Comparison of ENCODE assay signal across 10 cellular contexts in the genomic region with DNA sequence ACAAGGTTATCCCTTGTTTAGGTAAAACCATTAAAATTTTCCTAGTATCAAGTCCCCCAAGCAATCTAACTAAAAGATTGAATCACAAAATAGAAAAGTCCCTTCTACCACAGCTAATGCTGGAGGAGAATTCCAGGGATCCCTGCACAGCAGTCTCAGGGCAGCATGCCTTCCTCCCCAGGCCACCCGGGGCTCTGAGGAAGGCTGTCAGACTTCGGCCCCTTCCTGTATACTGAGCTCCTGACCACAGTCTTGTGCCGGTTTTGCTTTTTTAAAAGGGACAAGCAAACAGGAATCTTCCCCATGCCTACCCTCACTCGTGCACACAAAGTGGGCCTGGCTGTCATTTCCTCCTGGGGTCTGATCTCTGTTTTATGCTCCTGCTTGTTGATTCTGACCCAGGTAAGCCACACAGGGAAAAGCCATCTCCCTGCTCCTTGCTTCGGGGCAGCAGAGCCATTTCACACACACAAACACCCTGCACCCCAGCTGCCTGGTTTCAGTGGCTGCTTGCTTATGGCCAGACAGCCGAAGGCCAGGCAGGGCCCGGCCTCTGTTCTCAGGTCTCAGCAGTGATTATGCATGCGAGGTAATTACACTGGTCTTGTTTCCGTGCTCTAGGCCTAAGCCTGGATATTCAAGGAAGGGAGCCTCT.
DNase-seq lines count a peak whose midpoint lies in the region; ATAC-seq and TF ChIP-seq lines count a peak whose summit lies in the region.
"Had no signal": no experiment of that assay in that cellular context is flagged by ENCODE, and none has a peak within 500 bp of the region (broad histone marks: within the 10 kb centered on the region; RNA-seq: fewer than 3 reads in every experiment).

No MANE protein-coding gene starts in this region.

- H3K9me3 ChIP-seq in SK-N-SH = no peaks in the 10 kb centered on the region
- no peaks in the 10 kb centered on the region for H3K9me3 ChIP-seq in iPS-15b (ENCODE audit: control insufficient read depth, insufficient read depth, low read length)
- H3K9me3 ChIP-seq in Caco-2 = no peaks in the 10 kb centered on the region

- H3K4me3 Mint-ChIP-seq in GM23338 = no peak overlapping the region
- no peak overlapping the region for H3K4me3 Mint-ChIP-seq in Caco-2 (ENCODE audit: unreplicated experiment)
- H3K4me3 Mint-ChIP-seq: activated naive CD4-positive, alpha-beta T cell treated with anti-CD3 and anti-CD28 coated beads for 36 hours had no signal

- no TSS peak for BruUV-seq in Caco-2 (replicated peaks; lab: Mats Ljungman, UMichigan)

- H3K36me3 Mint-ChIP-seq in GM23338 (ENCODE audit: low read depth) = no peaks in the 10 kb centered on the region
- no peaks in the 10 kb centered on the region for H3K36me3 Mint-ChIP-seq in Caco-2 (ENCODE audit: insufficient read depth, unreplicated experiment)

- H3K4me1 ChIP-seq in GM23338 (ENCODE audit: insufficient read depth) (peaks cover 20% of the 10 kb centered on the region), SK-N-SH (ENCODE audit: control insufficient read depth in 1 of 2, insufficient read depth in 2 of 2, low read depth in 1 of 2, low read length in 1 of 2) (peaks cover 39 to 49% of the 10 kb centered on the region in 2 experiments), iPS-15b (ENCODE audit: control insufficient read depth, insufficient read depth, low read length) (peaks cover 16% of the 10 kb centered on the region), Caco-2 (no peaks in the 10 kb centered on the region)

- CTCF ChIA-PET in SK-N-SH (lab: Yijun Ruan, JAX) (interaction anchor here (0.8 to 2.0 kb wide), 4 partner anchors 8 to 245 kb away, joined by 3 to 6 read pairs (median 4); partner anchors contain the start of gene S1PR3), Caco-2 (lab: Charles Lee) (no interaction called here)

- H3K4me2 ChIP-seq in GM23338 = no peak overlapping the region
- H3K4me2 ChIP-seq in SK-N-SH = peak overlapping the region; percentile 31

- H3K27me3 Mint-ChIP-seq in GM23338 (ENCODE audit: insufficient read depth, low read depth, poor library complexity) (peaks cover 7% of the 10 kb centered on the region), Caco-2 (ENCODE audit: insufficient read depth, unreplicated experiment) (no peaks in the 10 kb centered on the region)

- WGBS in SK-N-SH (ENCODE audit: low lambda C conversion rate) = 90% methylated on average over 8 of the region's 9 CpGs

- H3K27ac ChIP-seq in GM23338 (ENCODE audit: low read depth) (no peak overlapping the region), SK-N-SH (ENCODE audit: low read depth in 2 of 2, low read length in 1 of 2) (peak overlapping the region; percentile 58 to 84; a peak in 3 of 4 replicates)

- H3F3A ChIP-seq in GM23338 (replicated peaks; ENCODE audit: low read depth) (no peaks in the 10 kb centered on the region), SK-N-SH (replicated peaks; ENCODE audit: insufficient read depth) (no peaks in the 10 kb centered on the region)

- TF ChIP-seq RAD21 in SK-N-SH (IDR thresholded peaks at IDR 0.05; ENCODE audit: low read length) = no peak

- H3K9me2 ChIP-seq in GM23338 (ENCODE audit: insufficient read depth) (0 out of 2 replicates have a peak, but pooled peaks cover 9% of the 10 kb centered on the region), SK-N-SH (no peaks in the 10 kb centered on the region)

- H3K4me3 ChIP-seq in GM23338 = no peak overlapping the region
- H3K4me3 ChIP-seq in SK-N-SH (ENCODE audit: low read depth in 2 of 2, low read length in 1 of 2) = no peak overlapping the region
- H3K4me3 ChIP-seq in iPS-15b (ENCODE audit: low read depth, low read length) = no peak overlapping the region
- no peak overlapping the region for H3K4me3 ChIP-seq in Caco-2 (ENCODE audit: low read depth, low read length)
- H3K4me3 ChIP-seq: dorsolateral prefrontal cortex had no signal

- TF ChIP-seq EP300 in SK-N-SH (IDR thresholded peaks at IDR 0.05; ENCODE audit: borderline replicate concordance in 1 of 2, low read depth in 1 of 2, low read length in 1 of 2) = no peak

- H2AFZ ChIP-seq in GM23338 (peak overlapping the region; percentile 86), SK-N-SH (ENCODE audit: low read depth) (peak overlapping the region; percentile 33; the same call in 1 of the 2 replicates)

- no peaks in the 10 kb centered on the region for H3K27me3 ChIP-seq in GM23338 (ENCODE audit: insufficient read depth)
- no peaks in the 10 kb centered on the region for H3K27me3 ChIP-seq in SK-N-SH (ENCODE audit: insufficient read depth)
- no peaks in the 10 kb centered on the region for H3K27me3 ChIP-seq in iPS-15b (ENCODE audit: control insufficient read depth, insufficient read depth, low read length)
- H3K27me3 ChIP-seq in Caco-2 (replicated peaks; ENCODE audit: control insufficient read depth, insufficient read depth, low read length) = no peaks in the 10 kb centered on the region

- intact Hi-C loops in Caco-2 (cut with micrococcal nuclease; ENCODE audit: unreplicated experiment) = no loop called here

- no peaks in the 10 kb centered on the region for H3K36me3 ChIP-seq in GM23338 (ENCODE audit: insufficient read depth)
- no peaks in the 10 kb centered on the region for H3K36me3 ChIP-seq in SK-N-SH (replicated peaks in 1 of 2; ENCODE audit: control insufficient read depth in 1 of 2, insufficient read depth in 2 of 2, low read length in 1 of 2)
- no peaks in the 10 kb centered on the region for H3K36me3 ChIP-seq in iPS-15b (ENCODE audit: control insufficient read depth, insufficient read depth, low read length)
- H3K36me3 ChIP-seq in Caco-2 (ENCODE audit: control insufficient read depth, insufficient read depth, low read length) = no peaks in the 10 kb centered on the region

- DNase-seq in GM23338 (ENCODE audit: low spot score) = peak; percentile 26
- DNase-seq in SK-N-SH = no peak
- DNase-seq in retina = peak; percentile 62
- no peak for DNase-seq in Caco-2
- no peak for DNase-seq in activated CD4-positive, alpha-beta T cell treated with anti-CD3 and anti-CD28 coated beads for 48 hours
- DNase-seq in epidermal melanocyte (ENCODE audit: insufficient read length, low spot score) = no peak
- no peak for DNase-seq in activated CD4-positive, alpha-beta T cell treated with anti-CD3 and anti-CD28 coated beads for 4 hours
- DNase-seq: activated naive CD4-positive, alpha-beta T cell treated with anti-CD3 and anti-CD28 coated beads for 36 hours; dorsolateral prefrontal cortex had no signal

- ATAC-seq in GM23338 = peak; percentile 83

- POLR2A ChIA-PET in SK-N-SH (lab: Yijun Ruan, JAX) = no interaction called here
- POLR2A ChIA-PET in Caco-2 (lab: Charles Lee) = no interaction called here

- H4K20me1 ChIP-seq in GM23338 (replicated peaks; ENCODE audit: insufficient read depth) = no peaks in the 10 kb centered on the region
- no peaks in the 10 kb centered on the region for H4K20me1 ChIP-seq in SK-N-SH (ENCODE audit: insufficient read depth)

- H3K9ac ChIP-seq in SK-N-SH = 0 out of 2 replicates have a peak overlapping the region, but pooled peaks have one; percentile 19
- peak overlapping the region; percentile 50 for H3K9ac ChIP-seq in iPS-15b (ENCODE audit: low read depth, low read length)

- H3K4me1 Mint-ChIP-seq in GM23338 (peaks cover 38% of the 10 kb centered on the region), Caco-2 (ENCODE audit: low read depth, unreplicated experiment) (no peaks in the 10 kb centered on the region)

- peaks cover 13% of the 10 kb centered on the region; the same call in 2 of the 3 replicates for H3K9me3 Mint-ChIP-seq in GM23338
- no peaks in the 10 kb centered on the region for H3K9me3 Mint-ChIP-seq in Caco-2 (ENCODE audit: unreplicated experiment)
- H3K9me3 Mint-ChIP-seq: activated naive CD4-positive, alpha-beta T cell treated with anti-CD3 and anti-CD28 coated beads for 36 hours had no signal

- H3K27ac Mint-ChIP-seq in GM23338 (peak overlapping the region; percentile 90), Caco-2 (ENCODE audit: unreplicated experiment) (no peak overlapping the region)
- H3K27ac Mint-ChIP-seq: activated naive CD4-positive, alpha-beta T cell treated with anti-CD3 and anti-CD28 coated beads for 36 hours had no signal

- H3K79me2 ChIP-seq in GM23338 (replicated peaks; ENCODE audit: insufficient read depth) (no peaks in the 10 kb centered on the region), SK-N-SH (ENCODE audit: insufficient read depth) (no peaks in the 10 kb centered on the region)

- TF ChIP-seq CTCF in GM23338 (conservative IDR thresholded peaks at IDR 0.05; ENCODE audit: low read depth in 2 of 2) = no peak
- no peak for TF ChIP-seq CTCF in SK-N-SH (IDR thresholded peaks at IDR 0.05)
- TF ChIP-seq CTCF in Caco-2 (IDR thresholded peaks at IDR 0.05; ENCODE audit: insufficient read depth in 1 of 2, low read depth in 1 of 2, low read length in 1 of 2, severe bottlenecking in 1 of 2, unreplicated experiment in 1 of 2) = no peak

TF ChIP-seq in GM23338, 12 proteins besides CTCF, POLR2A, EP300 and RAD21 (continues in another document):
- TF ChIP-seq CREB1 (CRISPR knock-in tag; IDR thresholded peaks at IDR 0.05; ENCODE audit: low read depth) = no peak
- TF ChIP-seq ZNF114 (CRISPR knock-in tag; IDR thresholded peaks at IDR 0.05) = no peak
- TF ChIP-seq, protein P1, sequence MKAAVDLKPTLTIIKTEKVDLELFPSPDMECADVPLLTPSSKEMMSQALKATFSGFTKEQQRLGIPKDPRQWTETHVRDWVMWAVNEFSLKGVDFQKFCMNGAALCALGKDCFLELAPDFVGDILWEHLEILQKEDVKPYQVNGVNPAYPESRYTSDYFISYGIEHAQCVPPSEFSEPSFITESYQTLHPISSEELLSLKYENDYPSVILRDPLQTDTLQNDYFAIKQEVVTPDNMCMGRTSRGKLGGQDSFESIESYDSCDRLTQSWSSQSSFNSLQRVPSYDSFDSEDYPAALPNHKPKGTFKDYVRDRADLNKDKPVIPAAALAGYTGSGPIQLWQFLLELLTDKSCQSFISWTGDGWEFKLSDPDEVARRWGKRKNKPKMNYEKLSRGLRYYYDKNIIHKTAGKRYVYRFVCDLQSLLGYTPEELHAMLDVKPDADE (IDR thresholded peaks at IDR 0.05) = no peak
- no peak for TF ChIP-seq POLR2AphosphoS5 (IDR thresholded peaks at IDR 0.05; ENCODE audit: low read depth)

TF ChIP-seq in SK-N-SH, 30 proteins besides CTCF, POLR2A, EP300 and RAD21 (continues in another document):
- TF ChIP-seq MXI1 (IDR thresholded peaks at IDR 0.05; ENCODE audit: low read depth, low read length) = 0 out of 2 replicates have a peak, but pooled peaks have one; percentile 23
- TF ChIP-seq, protein P2, sequence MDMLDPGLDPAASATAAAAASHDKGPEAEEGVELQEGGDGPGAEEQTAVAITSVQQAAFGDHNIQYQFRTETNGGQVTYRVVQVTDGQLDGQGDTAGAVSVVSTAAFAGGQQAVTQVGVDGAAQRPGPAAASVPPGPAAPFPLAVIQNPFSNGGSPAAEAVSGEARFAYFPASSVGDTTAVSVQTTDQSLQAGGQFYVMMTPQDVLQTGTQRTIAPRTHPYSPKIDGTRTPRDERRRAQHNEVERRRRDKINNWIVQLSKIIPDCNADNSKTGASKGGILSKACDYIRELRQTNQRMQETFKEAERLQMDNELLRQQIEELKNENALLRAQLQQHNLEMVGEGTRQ (IDR thresholded peaks at IDR 0.05; ENCODE audit: borderline replicate concordance, low read depth, low read length) = no peak

Comparison
In these comparisons a context has a peak if more than half of its experiments do, and no peak if none do; other contexts are left out.
1. DNase-seq: peak in GM23338 (single experiment) and retina (single experiment); none in SK-N-SH (single experiment), Caco-2 (0 of 2), activated CD4-positive, alpha-beta T cell treated with anti-CD3 and anti-CD28 coated beads for 48 hours (single experiment), epidermal melanocyte (single experiment) and activated CD4-positive, alpha-beta T cell treated with anti-CD3 and anti-CD28 coated beads for 4 hours (0 of 2).